Comparison of ENCODE assay signal across 8 cellular contexts in the genomic region with DNA sequence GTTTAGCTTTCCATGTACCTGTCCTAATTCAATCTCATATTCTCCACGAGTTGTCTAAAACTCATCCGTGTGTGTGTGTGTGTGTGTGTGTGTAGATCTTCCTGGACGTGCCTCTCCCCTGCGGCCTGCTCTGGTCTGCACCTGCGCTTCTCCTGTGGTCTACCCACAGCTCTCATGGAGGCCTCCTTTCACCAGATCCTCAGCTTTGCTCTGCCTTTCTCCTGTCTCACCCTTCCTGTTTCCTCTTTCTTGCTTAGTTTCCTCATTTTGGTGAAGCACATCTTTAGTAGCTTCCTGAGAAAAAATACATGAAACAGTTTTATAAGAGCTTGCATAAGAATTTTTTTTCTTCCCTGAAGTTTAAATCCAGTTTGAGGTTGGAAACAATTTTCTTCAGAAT.
DNase-seq lines count a peak whose midpoint lies in the region; ATAC-seq lines count a peak whose summit lies in the region.

No MANE protein-coding gene starts in this region.

- peaks cover 16% of the 10 kb centered on the region for H3K4me1 Mint-ChIP-seq in T-helper 1 cell treated with Interleukin-12 subunit alpha and Interleukin-12 subunit beta and Interleukin-4 antibody, amounts not matched to agents 30 μg/mL and 1 μg/mL, for 36 hours (ENCODE audit: low read depth)
- peaks cover 17% of the 10 kb centered on the region for H3K4me1 Mint-ChIP-seq in stimulated activated effector memory CD8-positive, alpha-beta T cell treated with anti-CD3 and anti-CD28 coated beads, Interleukin-12 subunit alpha, Interleukin-12 subunit beta, amount 100 ng/mL, for 72 hours

- DNase-seq in CMK (ENCODE audit: low read depth) (peak; percentile 81), NCI-H1417 treated with DMSO at 0.1 percent for 48 hours (lab: John Stamatoyannopoulos, UW) (no peak), HPDE6-E6E7 (ENCODE audit: extremely low spot score) (no peak), cerebellar cortex (ENCODE audit: low spot score) (no peak)
- no peak for DNase-seq in stimulated activated effector memory CD8-positive, alpha-beta T cell treated with anti-CD3 and anti-CD28 coated beads, Interleukin-12 subunit alpha, Interleukin-12 subunit beta, amount 100 ng/mL, for 72 hours (ENCODE audit: low spot score in 2 of 2)

- ATAC-seq in GM19397 (IDR thresholded peaks at IDR 0.05; ENCODE audit: unreplicated experiment) = peak; percentile 94
- ATAC-seq in HG03354 (IDR thresholded peaks at IDR 0.05; ENCODE audit: poor library complexity, severe bottlenecking, unreplicated experiment) = peak; percentile 93
- peak; percentile 76 for ATAC-seq in stimulated activated effector memory CD8-positive, alpha-beta T cell treated with anti-CD3 and anti-CD28 coated beads, Interleukin-12 subunit alpha, Interleukin-12 subunit beta, amount 100 ng/mL, for 72 hours

- H3K36me3 Mint-ChIP-seq in T-helper 1 cell treated with Interleukin-12 subunit alpha and Interleukin-12 subunit beta and Interleukin-4 antibody, amounts not matched to agents 30 μg/mL and 1 μg/mL, for 36 hours (ENCODE audit: low read depth) = peaks cover 5% of the 10 kb centered on the region
- H3K36me3 Mint-ChIP-seq in stimulated activated effector memory CD8-positive, alpha-beta T cell treated with anti-CD3 and anti-CD28 coated beads, Interleukin-12 subunit alpha, Interleukin-12 subunit beta, amount 100 ng/mL, for 72 hours = no peaks in the 10 kb centered on the region

- H3K27ac Mint-ChIP-seq in T-helper 1 cell treated with Interleukin-12 subunit alpha and Interleukin-12 subunit beta and Interleukin-4 antibody, amounts not matched to agents 30 μg/mL and 1 μg/mL, for 36 hours = peak overlapping the region; percentile 53
- H3K27ac Mint-ChIP-seq in stimulated activated effector memory CD8-positive, alpha-beta T cell treated with anti-CD3 and anti-CD28 coated beads, Interleukin-12 subunit alpha, Interleukin-12 subunit beta, amount 100 ng/mL, for 72 hours = peak overlapping the region; percentile 51

- peaks cover 8% of the 10 kb centered on the region for H3K9me3 Mint-ChIP-seq in T-helper 1 cell treated with Interleukin-12 subunit alpha and Interleukin-12 subunit beta and Interleukin-4 antibody, amounts not matched to agents 30 μg/mL and 1 μg/mL, for 36 hours
- H3K9me3 Mint-ChIP-seq in stimulated activated effector memory CD8-positive, alpha-beta T cell treated with anti-CD3 and anti-CD28 coated beads, Interleukin-12 subunit alpha, Interleukin-12 subunit beta, amount 100 ng/mL, for 72 hours = peaks cover 5% of the 10 kb centered on the region

- H3K4me3 Mint-ChIP-seq in T-helper 1 cell treated with Interleukin-12 subunit alpha and Interleukin-12 subunit beta and Interleukin-4 antibody, amounts not matched to agents 30 μg/mL and 1 μg/mL, for 36 hours = peak overlapping the region; percentile 14
- H3K4me3 Mint-ChIP-seq in stimulated activated effector memory CD8-positive, alpha-beta T cell treated with anti-CD3 and anti-CD28 coated beads, Interleukin-12 subunit alpha, Interleukin-12 subunit beta, amount 100 ng/mL, for 72 hours = peak overlapping the region; percentile 33

- H3K27me3 Mint-ChIP-seq in T-helper 1 cell treated with Interleukin-12 subunit alpha and Interleukin-12 subunit beta and Interleukin-4 antibody, amounts not matched to agents 30 μg/mL and 1 μg/mL, for 36 hours (ENCODE audit: low read depth) = no peaks in the 10 kb centered on the region
